In genomic region chr15:29268706-29269484, GRCh38 we compare ENCODE assay signal across 8 cellular contexts. TPM values are rescaled to one million over a fixed set of nuclear protein-coding genes. Genes with fewer than 3 reads are reported as not detected.
DNase-seq lines count a peak whose midpoint lies in the region; ATAC-seq, FAIRE-seq and TF ChIP-seq lines count a peak whose summit lies in the region.

No MANE protein-coding gene starts in this region.

- H3K4me3 Mint-ChIP-seq in activated naive CD8-positive, alpha-beta T cell treated with anti-CD3 and anti-CD28 coated beads for 36 hours = peak overlapping the region; percentile 98
- peak overlapping the region; percentile 83 for H3K4me3 Mint-ChIP-seq in progenitor cell of endocrine pancreas (ENCODE audit: low read depth)

- TF ChIP-seq EP300 in A549 (IDR thresholded peaks at IDR 0.05) = no peak

- 17% methylated on average over 32 of the region's 35 CpGs for WGBS in A549 (ENCODE audit: missing lambda C conversion rate)
- WGBS in heart right ventricle, 2 donors = 2% methylated on average over 35 of the region's 35 CpGs

- no peaks in the 10 kb centered on the region for H3K27me3 Mint-ChIP-seq in activated naive CD8-positive, alpha-beta T cell treated with anti-CD3 and anti-CD28 coated beads for 36 hours
- H3K27me3 Mint-ChIP-seq in progenitor cell of endocrine pancreas = no peaks in the 10 kb centered on the region

- H3K4me3 ChIP-seq in A549 (peak overlapping the region; percentile 82), SJSA1 (peak overlapping the region; percentile 83), heart right ventricle (peak overlapping the region; percentile 63 to 92 (median 82)), vagina (peak overlapping the region; percentile 79 to 90)

- H3K36me3 Mint-ChIP-seq in activated naive CD8-positive, alpha-beta T cell treated with anti-CD3 and anti-CD28 coated beads for 36 hours = peaks cover 8% of the 10 kb centered on the region
- no peaks in the 10 kb centered on the region for H3K36me3 Mint-ChIP-seq in progenitor cell of endocrine pancreas (ENCODE audit: insufficient read depth)

- H3K36me3 ChIP-seq in SJSA1 (peaks cover 6% of the 10 kb centered on the region), heart right ventricle (no peaks in the 10 kb centered on the region), vagina (no peaks in the 10 kb centered on the region)

- CTCF ChIA-PET in A549 (lab: Yijun Ruan, JAX) = no interaction called here

- DNase-seq in A549 (ENCODE audit: low read depth in 1 of 2, low spot score in 1 of 2) (peak; percentile 13 to 53), SJSA1 (ENCODE audit: low read depth in 1 of 2, low spot score in 2 of 2) (peak in 1 of 2 experiments; percentile 44), heart right ventricle (peak; percentile 19 to 21), progenitor cell of endocrine pancreas (ENCODE audit: low spot score, unreplicated experiment) (peak; percentile 11), vagina (ENCODE audit: extremely low spot score in 2 of 2) (peak in 1 of 2 donors; percentile 92)
- peak; percentile 55 for DNase-seq in activated naive CD8-positive, alpha-beta T cell treated with anti-CD3 and anti-CD28 coated beads for 36 hours

- no peaks in the 10 kb centered on the region for H3K9me3 Mint-ChIP-seq in activated naive CD8-positive, alpha-beta T cell treated with anti-CD3 and anti-CD28 coated beads for 36 hours
- no peaks in the 10 kb centered on the region for H3K9me3 Mint-ChIP-seq in progenitor cell of endocrine pancreas (ENCODE audit: low read depth)

- POLR2A ChIA-PET in A549 (lab: Yijun Ruan, JAX) = no interaction called here

- H3K4me2 ChIP-seq in A549 = peak overlapping the region; percentile 93

- H3K9me3 ChIP-seq in A549 (no peaks in the 10 kb centered on the region), SJSA1 (replicated peaks) (no peaks in the 10 kb centered on the region), heart right ventricle (no peaks in the 10 kb centered on the region), vagina (no peaks in the 10 kb centered on the region)

- H3K4me1 ChIP-seq in A549 (peaks cover 24% of the 10 kb centered on the region), SJSA1 (replicated peaks) (peaks cover 21% of the 10 kb centered on the region), heart right ventricle (peaks cover 0 to 38% (median 24%) of the 10 kb centered on the region in 9 donors), vagina (peaks cover 19% of the 10 kb centered on the region)

- H3K27ac Mint-ChIP-seq in activated naive CD8-positive, alpha-beta T cell treated with anti-CD3 and anti-CD28 coated beads for 36 hours = peak overlapping the region; percentile 97
- peak overlapping the region; percentile 97 for H3K27ac Mint-ChIP-seq in progenitor cell of endocrine pancreas

- no peak for TF ChIP-seq POLR2A in A549 (IDR thresholded peaks at IDR 0.05; ENCODE audit: low read length)
- TF ChIP-seq POLR2A in vagina (IDR thresholded peaks at IDR 0.05) = no peak

- TF ChIP-seq CTCF in A549 (IDR thresholded peaks at IDR 0.05) (no peak), heart right ventricle (IDR thresholded peaks at IDR 0.05) (no peak), progenitor cell of endocrine pancreas (IDR thresholded peaks at IDR 0.05; ENCODE audit: unreplicated experiment) (no peak), vagina (IDR thresholded peaks at IDR 0.05) (no peak)

- intact Hi-C loops in heart right ventricle (cut with DNase I) (loop anchor here in 1 of 10 donors (5.0 kb wide), 1 partner anchor 167 kb away; no protein-coding TSS in a partner anchor), vagina (cut with DNase I) (no loop called here)

- FAIRE-seq in A549 (lab: Jason Lieb, UNC) = no peak

- peak overlapping the region; percentile 87 to 95 for H3K27ac ChIP-seq in A549
- H3K27ac ChIP-seq in SJSA1 = peak overlapping the region; percentile 4; the same call in 1 of the 2 replicates
- peak overlapping the region; percentile 63 to 96 (median 94) for H3K27ac ChIP-seq in heart right ventricle
- H3K27ac ChIP-seq in vagina = peak overlapping the region; percentile 92

- peaks cover 33% of the 10 kb centered on the region for H3K4me1 Mint-ChIP-seq in activated naive CD8-positive, alpha-beta T cell treated with anti-CD3 and anti-CD28 coated beads for 36 hours
- H3K4me1 Mint-ChIP-seq in progenitor cell of endocrine pancreas (ENCODE audit: low read depth) = peaks cover 21% of the 10 kb centered on the region

- no peak for TF ChIP-seq RAD21 in A549 (conservative IDR thresholded peaks at IDR 0.05 in 1 of 2, IDR thresholded peaks at IDR 0.05 in 1 of 2)

- H3K27me3 ChIP-seq in SJSA1 (replicated peaks) (no peaks in the 10 kb centered on the region), heart right ventricle (no peaks in the 10 kb centered on the region), vagina (no peaks in the 10 kb centered on the region)

- peak; percentile 64 to 74 for ATAC-seq in A549
- ATAC-seq in GM18867 (IDR thresholded peaks at IDR 0.05; ENCODE audit: unreplicated experiment) = peak; percentile 25
- peak; percentile 16 for ATAC-seq in HG03108 (IDR thresholded peaks at IDR 0.05; ENCODE audit: unreplicated experiment)
- ATAC-seq in heart right ventricle = peak; percentile 10 to 45 (median 33)

TF ChIP-seq in A549, 52 proteins besides CTCF, POLR2A, EP300 and RAD21:
- TF ChIP-seq ZSCAN20 (CRISPR knock-in tag; IDR thresholded peaks at IDR 0.05) (no peak), KDM1A (IDR thresholded peaks at IDR 0.05; ENCODE audit: low read depth) (no peak), MYC (IDR thresholded peaks at IDR 0.05; ENCODE audit: borderline replicate concordance, low read length) (no peak), TP53 (CRISPR knock-in tag; IDR thresholded peaks at IDR 0.05) (no peak), ESRRA (IDR thresholded peaks at IDR 0.05; ENCODE audit: borderline replicate concordance, low read length) (no peak), ZFP36 (IDR thresholded peaks at IDR 0.05; ENCODE audit: borderline replicate concordance, partially characterized antibody) (no peak), CBX8 (IDR thresholded peaks at IDR 0.05) (no peak)

RNA-seq across cellular contexts. Expression of gene NSMCE3, which starts 0.7 kb away (rescaled TPM):
- polyA plus RNA-seq in A549 (2011; rRNA removed) = 9.0 and 11.9 TPM in 2 replicates
- polyA plus RNA-seq in A549 (2012; cell fraction: cytosol; rRNA removed) = 7.8 and 8.7 TPM in 2 replicates
- polyA plus RNA-seq in A549 (2012; cell fraction: nucleus; rRNA removed) = 4.7 and 5.1 TPM in 2 replicates
- polyA plus RNA-seq in A549 (2017; fragmentation: RNase III; extraction: RNeasy Plus Mini Kit Qiagen cat#74134 plus additional on column Dnase treatment) = 9.1 to 9.9 TPM (median 9.5 TPM) in 3 replicates
- 7.8 and 10.3 TPM in 2 replicates for polyA minus RNA-seq in A549 (2011; rRNA and poly(A)+ RNA removed)
- 11.1 and 14.7 TPM in 2 replicates for total RNA-seq in SJSA1 (2014; rRNA removed; shearing (Covaris generic))
- total RNA-seq in activated naive CD8-positive, alpha-beta T cell treated with anti-CD3 and anti-CD28 coated beads for 36 hours = 1 to 10 TPM; 8.6 to 8.7 TPM
- 1 to 10 TPM; 5.0 to 9.2 (median 6.4) TPM for total RNA-seq in heart right ventricle
- polyA plus RNA-seq in heart right ventricle = 1 to 10 TPM; 5.9 to 7.3 TPM
- 7.9 and 8.4 TPM in 2 replicates for total RNA-seq in progenitor cell of endocrine pancreas
- total RNA-seq in vagina = 8.8 TPM

Comparison
In these comparisons a context has a peak if more than half of its experiments do, and no peak if none do; other contexts are left out.
1. ATAC-seq: peak in every context shown above with its lines; median percentile 69 in A549; 33 in heart right ventricle; 25 in GM18867; 16 in HG03108.
2. H3K27ac ChIP-seq: peak in every context shown above with its lines; median percentile 94 in heart right ventricle; 92 in vagina; 91 in A549; 4 in SJSA1.